Comparison of ENCODE assay signal across 8 cellular contexts in genomic region chr15:40594429-40594836, GRCh38. TPM values are rescaled to one million over a fixed set of nuclear protein-coding genes. Genes with fewer than 3 reads are reported as not detected.
DNase-seq lines count a peak whose midpoint lies in the region; ATAC-seq and TF ChIP-seq lines count a peak whose summit lies in the region.

No MANE protein-coding gene starts in this region.

- H3K9me3 ChIP-seq in HUES6 (ENCODE audit: control insufficient read depth, insufficient read depth, low read depth, low read length) = no peaks in the 10 kb centered on the region
- H3K9me3 ChIP-seq in endodermal cell (ENCODE audit: control insufficient read depth, low read length) = no peaks in the 10 kb centered on the region
- H3K9me3 ChIP-seq in muscle layer of colon (ENCODE audit: low read length) = no peaks in the 10 kb centered on the region

- H3K4me3 ChIP-seq in HUES6 (ENCODE audit: low read depth, low read length) (peak overlapping the region; percentile 94), endodermal cell (ENCODE audit: low read length) (peak overlapping the region; percentile 97), muscle layer of colon (ENCODE audit: low read depth in 1 of 2, low read length in 2 of 2) (peak overlapping the region; percentile 85 to 86)

- no peaks in the 10 kb centered on the region for H3K27me3 ChIP-seq in HUES6 (ENCODE audit: control insufficient read depth, insufficient read depth, low read length)
- no peaks in the 10 kb centered on the region for H3K27me3 ChIP-seq in endodermal cell (ENCODE audit: control insufficient read depth, insufficient read depth, low read length, poor library complexity, severe bottlenecking)
- peaks cover 0 to 4% of the 10 kb centered on the region in 2 donors for H3K27me3 ChIP-seq in muscle layer of colon (ENCODE audit: control insufficient read depth in 1 of 2, insufficient read depth in 2 of 2, low read length in 2 of 2)

- H3K27me3 Mint-ChIP-seq in activated T-cell treated with anti-CD3 and anti-CD28 coated beads, Interleukin-2, amount 50 U/mL, for 24 hours = peaks cover 7% of the 10 kb centered on the region
- no peaks in the 10 kb centered on the region for H3K27me3 Mint-ChIP-seq in endodermal cell (ENCODE audit: insufficient read depth)

- H3K36me3 ChIP-seq in HUES6 (ENCODE audit: control insufficient read depth, insufficient read depth, low read length) (no peaks in the 10 kb centered on the region), endodermal cell (ENCODE audit: control insufficient read depth, insufficient read depth, low read length) (no peaks in the 10 kb centered on the region), muscle layer of colon (ENCODE audit: insufficient read depth, low read length) (no peaks in the 10 kb centered on the region)

- H3K4me1 Mint-ChIP-seq in activated T-cell treated with anti-CD3 and anti-CD28 coated beads, Interleukin-2, amount 50 U/mL, for 24 hours (ENCODE audit: low read depth) = peaks cover 27% of the 10 kb centered on the region
- H3K4me1 Mint-ChIP-seq in endodermal cell = peaks cover 15% of the 10 kb centered on the region

- H3K9me3 Mint-ChIP-seq in activated T-cell treated with anti-CD3 and anti-CD28 coated beads, Interleukin-2, amount 50 U/mL, for 24 hours = no peaks in the 10 kb centered on the region
- H3K9me3 Mint-ChIP-seq in endodermal cell = no peaks in the 10 kb centered on the region

- WGBS in endodermal cell (ENCODE audit: insufficient coverage in 1 of 2, insufficient read length in 1 of 2), 2 experiments = 0% methylated on average over 12 to 31 of the region's 31 CpGs

- TF ChIP-seq CTCF in endodermal cell (conservative IDR thresholded peaks at IDR 0.05) = peak; percentile 30

- H3K9ac ChIP-seq in HUES6 (ENCODE audit: low read length) = peak overlapping the region; percentile 97
- H3K9ac ChIP-seq in endodermal cell (ENCODE audit: extremely low read depth, low read length, poor library complexity, severe bottlenecking) = peak overlapping the region; percentile 97
- no peak overlapping the region for H3K9ac ChIP-seq in muscle layer of colon (ENCODE audit: low read length)

- peaks cover 10% of the 10 kb centered on the region for H3K36me3 Mint-ChIP-seq in activated T-cell treated with anti-CD3 and anti-CD28 coated beads, Interleukin-2, amount 50 U/mL, for 24 hours (ENCODE audit: low read depth)
- no peaks in the 10 kb centered on the region for H3K36me3 Mint-ChIP-seq in endodermal cell (ENCODE audit: low read depth)

- H3K27ac Mint-ChIP-seq in activated T-cell treated with anti-CD3 and anti-CD28 coated beads, Interleukin-2, amount 50 U/mL, for 24 hours = peak overlapping the region; percentile 97
- H3K27ac Mint-ChIP-seq in endodermal cell = peak overlapping the region; percentile 100

- no peak for DNase-seq in activated T-cell treated with anti-CD3 and anti-CD28 coated beads, Interleukin-2, amount 50 U/mL, for 24 hours
- no peak for DNase-seq in activated T-cell treated with anti-CD3 and anti-CD28 coated beads, Interleukin-2, amount 50 U/mL, for 1 hour
- DNase-seq in SK-N-DZ (ENCODE audit: low spot score) (peak; percentile 74), endodermal cell (no peak)
- no peak for DNase-seq in activated CD4-positive, alpha-beta T cell treated with anti-CD3 and anti-CD28 coated beads, Interleukin-2, amount 50 U/mL, for 48 hours

- H3K4me1 ChIP-seq in HUES6 (ENCODE audit: control insufficient read depth, insufficient read depth, low read length) (peaks cover 14% of the 10 kb centered on the region), endodermal cell (ENCODE audit: control insufficient read depth, insufficient read depth, low read length) (peaks cover 2% of the 10 kb centered on the region), muscle layer of colon (ENCODE audit: insufficient read depth, low read length) (peaks cover 9% of the 10 kb centered on the region)

- H3K27ac ChIP-seq in HUES6 (ENCODE audit: low read depth, low read length) (peak overlapping the region; percentile 98), endodermal cell (ENCODE audit: low read depth, low read length) (peak overlapping the region; percentile 96), muscle layer of colon (ENCODE audit: low read depth, low read length) (no peak overlapping the region)

- peak; percentile 49 for ATAC-seq in GM21723 (IDR thresholded peaks at IDR 0.05; ENCODE audit: unreplicated experiment)

- peak overlapping the region; percentile 85 for H3K4me3 Mint-ChIP-seq in activated T-cell treated with anti-CD3 and anti-CD28 coated beads, Interleukin-2, amount 50 U/mL, for 24 hours
- peak overlapping the region; percentile 87 for H3K4me3 Mint-ChIP-seq in endodermal cell

RNA-seq across cellular contexts. Expression of gene KNL1, which starts 0.4 kb away (rescaled TPM):
- polyA plus RNA-seq in SK-N-DZ (2014; cell fraction: cytosol; rRNA removed) = 28.3 and 35.1 TPM in 2 replicates
- polyA plus RNA-seq in SK-N-DZ (2014; cell fraction: nucleus; rRNA removed) = 23.3 and 24.3 TPM in 2 replicates
- 10 to 100 TPM; 17.6 to 32.6 TPM for total RNA-seq in endodermal cell
- polyA plus RNA-seq in endodermal cell (2013, experiment 1 of 2) = 35.7 TPM
- polyA plus RNA-seq in endodermal cell (2013, experiment 2 of 2) = 40.8 TPM

RNA-seq across cellular contexts. Expression of gene RPUSD2, which starts 25.3 kb away (rescaled TPM):
- 18.4 and 20.7 TPM in 2 replicates for polyA plus RNA-seq in SK-N-DZ (2014; cell fraction: cytosol; rRNA removed)
- polyA plus RNA-seq in SK-N-DZ (2014; cell fraction: nucleus; rRNA removed) = 9.3 and 16.6 TPM in 2 replicates
- total RNA-seq in endodermal cell = 10 to 100 TPM; 16.5 to 20.5 TPM
- polyA plus RNA-seq in endodermal cell (2013, experiment 1 of 2) = 10.2 TPM
- 8.3 TPM for polyA plus RNA-seq in endodermal cell (2013, experiment 2 of 2)

RNA-seq across cellular contexts. Expression of gene CCDC32, which starts 29.6 kb away (rescaled TPM):
- polyA plus RNA-seq in SK-N-DZ (2014; cell fraction: cytosol; rRNA removed) = 10.5 and 12.5 TPM in 2 replicates
- 10.4 and 11.5 TPM in 2 replicates for polyA plus RNA-seq in SK-N-DZ (2014; cell fraction: nucleus; rRNA removed)
- 10 to 100 TPM; 14.9 to 16.8 TPM for total RNA-seq in endodermal cell
- polyA plus RNA-seq in endodermal cell (2013, experiment 1 of 2) = 20.6 TPM
- 21.0 TPM for polyA plus RNA-seq in endodermal cell (2013, experiment 2 of 2)
